20 cellular contexts compared by ENCODE assay signal in genomic region chr4:27198246-27198645, GRCh38.
"Had no signal": no experiment of that assay in that cellular context is flagged by ENCODE, and none has a peak within 500 bp of the region (broad histone marks: within the 10 kb centered on the region; RNA-seq: fewer than 3 reads in every experiment).

No MANE protein-coding gene starts in this region.

- ATAC-seq: gastrocnemius medialis; heart right ventricle; left cardiac atrium; left lung; left ventricle myocardium superior; lower lobe of right lung; naive thymus-derived CD4-positive, alpha-beta T cell; natural killer cell had no signal

- H3K27me3 ChIP-seq: esophagus muscularis mucosa, gastrocnemius medialis, heart right ventricle, left lung had no signal

- DNase-seq: dermis blood vessel endothelial cell; dorsolateral prefrontal cortex; effector CD4-positive, alpha-beta T cell; effector memory CD4-positive, alpha-beta T cell; foreskin melanocyte; gastrocnemius medialis; glutamatergic neuron; head of caudate nucleus; heart right ventricle; hippocampal formation; left cardiac atrium; left lung; left ventricle myocardium superior; lower lobe of right lung; mesenchymal stem cell; midbrain; naive thymus-derived CD4-positive, alpha-beta T cell; natural killer cell had no signal

- H3K36me3 ChIP-seq: esophagus muscularis mucosa, gastrocnemius medialis, heart right ventricle, left lung, lower lobe of right lung had no signal

- H3K4me1 ChIP-seq: esophagus muscularis mucosa, gastrocnemius medialis, left lung, lower lobe of right lung had no signal

- H3K9me3 ChIP-seq: esophagus muscularis mucosa, gastrocnemius medialis, heart right ventricle, left lung, lower lobe of right lung had no signal

- H3K4me3 ChIP-seq: coronary artery, dorsolateral prefrontal cortex, esophagus muscularis mucosa, gastrocnemius medialis, heart right ventricle, left lung, lower lobe of right lung had no signal

- H3K36me3 Mint-ChIP-seq: naive thymus-derived CD4-positive, alpha-beta T cell; natural killer cell had no signal

- H3K4me1 Mint-ChIP-seq: natural killer cell had no signal

- H3K27ac Mint-ChIP-seq: naive thymus-derived CD4-positive, alpha-beta T cell; natural killer cell had no signal

- H3K27ac ChIP-seq: coronary artery, dorsolateral prefrontal cortex, esophagus muscularis mucosa, gastrocnemius medialis, heart right ventricle, left lung, lower lobe of right lung had no signal

- H3K4me3 Mint-ChIP-seq: naive thymus-derived CD4-positive, alpha-beta T cell; natural killer cell had no signal
